In genomic region chr1:6185151-6185550, GRCh38 we compare ENCODE assay signal across 1 cellular context.
TF ChIP-seq lines count a peak whose summit lies in the region.

No MANE protein-coding gene starts in this region.

TF ChIP-seq in SK-N-SH, 30 proteins besides CTCF, POLR2A, EP300 and RAD21:
- TF ChIP-seq RCOR1 (IDR thresholded peaks at IDR 0.05; ENCODE audit: low read length) (no peak), CHD2 (IDR thresholded peaks at IDR 0.05; ENCODE audit: low read length, partially characterized antibody) (no peak), PBX3 (IDR thresholded peaks at IDR 0.05) (no peak), FOSL2 (IDR thresholded peaks at IDR 0.05; ENCODE audit: borderline replicate concordance, low read depth) (no peak), POLR2AphosphoS5 (IDR thresholded peaks at IDR 0.05; ENCODE audit: low read depth, low read length) (no peak), YY1 (IDR thresholded peaks at IDR 0.05; ENCODE audit: low read depth) (no peak), TAF1 (IDR thresholded peaks at IDR 0.05; ENCODE audit: borderline replicate concordance, low read depth, low read length) (no peak), USF1 (IDR thresholded peaks at IDR 0.05; ENCODE audit: borderline replicate concordance, low read depth) (no peak), MAX (IDR thresholded peaks at IDR 0.05; ENCODE audit: low read depth) (no peak), NFIC (IDR thresholded peaks at IDR 0.05; ENCODE audit: borderline replicate concordance) (no peak), MXI1 (IDR thresholded peaks at IDR 0.05; ENCODE audit: low read depth, low read length) (no peak), FOXJ3 (CRISPR knock-in tag; IDR thresholded peaks at IDR 0.05) (no peak), TCF12 (IDR thresholded peaks at IDR 0.05) (no peak)
